Comparison of ENCODE assay signal across 20 cellular contexts in genomic region chr19:11254662-11255061, GRCh38. TPM values are rescaled to one million over a fixed set of nuclear protein-coding genes. Genes with fewer than 3 reads are reported as not detected.
A peak's percentile ranks its signal among the peaks of the same experiment; 100 is the strongest.
DNase-seq lines count a peak whose midpoint lies in the region; ATAC-seq and TF ChIP-seq lines count a peak whose summit lies in the region.
"Had no signal": no experiment of that assay in that cellular context is flagged by ENCODE, and none has a peak within 500 bp of the region (broad histone marks: within the 10 kb centered on the region; RNA-seq: fewer than 3 reads in every experiment).

No MANE protein-coding gene starts in this region.

- intact Hi-C loops in PC-3 (cut with micrococcal nuclease), result no loop called here
- intact Hi-C loops in lower leg skin (cut with DNase I; ENCODE audit: low total_unique reads), result no loop called here
- intact Hi-C loops in left lung (cut with DNase I), result no loop called here

- DNase-seq in AG09309 (ENCODE audit: low read depth), result no peak
- DNase-seq in PC-3, result peak; percentile 37
- DNase-seq in NCI-H128 (lab: John Stamatoyannopoulos, UW; ENCODE audit: unreplicated experiment), result no peak
- no peak for DNase-seq in NCI-H1436 (lab: John Stamatoyannopoulos, UW)
- no peak for DNase-seq in lower leg skin (ENCODE audit: low spot score in 2 of 2)
- no peak for DNase-seq in left lung
- DNase-seq: activated T-cell treated with anti-CD3 and anti-CD28 coated beads, Interleukin-2, amount 50 U/mL, for 24 hours; Calu3; effector CD8-positive, alpha-beta T cell; left ventricle myocardium superior; naive thymus-derived CD4-positive, alpha-beta T cell; NCI-H2107; NCI-H748 treated with DMSO at 0.1 percent for 48 hours had no signal

- H3K9me3 ChIP-seq in PC-3 (ENCODE audit: low read length) (no peaks in the 10 kb centered on the region), liver (ENCODE audit: control insufficient read depth in 4 of 4, low read length in 3 of 4) (no peaks in the 10 kb centered on the region), left lung (no peaks in the 10 kb centered on the region)
- H3K9me3 ChIP-seq: SJSA1 had no signal

- BruUV-seq in PC-3 (replicated peaks; lab: Mats Ljungman, UMichigan), result no TSS peak

- POLR2A ChIA-PET in PC-3 (lab: Charles Lee; ENCODE audit: unreplicated experiment), result no interaction called here

- H3K9ac ChIP-seq in PC-3 (ENCODE audit: low read length), result no peak overlapping the region
- H3K9ac ChIP-seq in liver (ENCODE audit: low read depth in 1 of 2, low read length in 2 of 2), result no peak overlapping the region

- TF ChIP-seq RAD21 in liver (IDR thresholded peaks at IDR 0.05), result peak; percentile 4 to 42

- H3K4me1 ChIP-seq in PC-3 (ENCODE audit: insufficient read depth, low read length), result no peaks in the 10 kb centered on the region
- H3K4me1 ChIP-seq in liver (ENCODE audit: control insufficient read depth in 4 of 4, insufficient read depth in 4 of 4, low read length in 3 of 4), result no peaks in the 10 kb centered on the region
- peaks cover 9 to 30% of the 10 kb centered on the region in 2 donors for H3K4me1 ChIP-seq in left lung
- H3K4me1 ChIP-seq: SJSA1 had no signal

- H3K4me3 ChIP-seq in AG09309 (ENCODE audit: control insufficient read depth, low read depth, low read length) (no peak overlapping the region), PC-3 (ENCODE audit: low read length) (no peak overlapping the region), liver (ENCODE audit: low read depth in 1 of 3, low read length in 3 of 3) (no peak overlapping the region), lower leg skin (ENCODE audit: low read depth, poor library complexity, severe bottlenecking) (no peak overlapping the region), left lung (no peak overlapping the region)
- H3K4me3 ChIP-seq: SJSA1 had no signal

- WGBS in liver, result 94% methylated on average over 5 of the region's 5 CpGs
- 90 to 95% methylated on average over 5 of the region's 5 CpGs for WGBS in lower leg skin, 2 donors

- H3K4me2 ChIP-seq in PC-3 (ENCODE audit: low read length), result no peak overlapping the region

- H3K9me2 ChIP-seq in PC-3 (replicated peaks; ENCODE audit: low read length), result no peaks in the 10 kb centered on the region

- H3K36me3 ChIP-seq in PC-3 (ENCODE audit: low read depth, low read length) (peaks cover 7% of the 10 kb centered on the region; the same call in 1 of the 2 replicates), liver (ENCODE audit: control insufficient read depth in 4 of 4, insufficient read depth in 3 of 4, low read depth in 1 of 4, low read length in 3 of 4) (no peaks in the 10 kb centered on the region), left lung (peaks cover 0 to 28% of the 10 kb centered on the region in 2 donors)

- H3K27ac ChIP-seq in PC-3 (ENCODE audit: low read length), result no peak overlapping the region
- H3K27ac ChIP-seq in liver (ENCODE audit: low read depth in 1 of 2, low read length in 2 of 2), result no peak overlapping the region
- H3K27ac ChIP-seq in left lung, result peak overlapping the region in 1 of 2 donors; percentile 59
- H3K27ac ChIP-seq: SJSA1 had no signal

- H3K79me2 ChIP-seq in PC-3 (ENCODE audit: low read length), result no peaks in the 10 kb centered on the region

- ATAC-seq in PC-3 (peak; percentile 38), left lung (no peak)
- ATAC-seq: activated naive CD4-positive, alpha-beta T cell treated with anti-CD3 and anti-CD28 coated beads, Interleukin-2, amount 50 U/mL, for 72 hours; left ventricle myocardium superior; naive thymus-derived CD4-positive, alpha-beta T cell had no signal

- H2AFZ ChIP-seq in PC-3 (ENCODE audit: low read length), result no peak overlapping the region

- H4K20me1 ChIP-seq in PC-3 (ENCODE audit: low read length), result no peaks in the 10 kb centered on the region

- no peaks in the 10 kb centered on the region for H3F3A ChIP-seq in PC-3 (ENCODE audit: low read length, unreplicated experiment)

- H3K27me3 ChIP-seq in PC-3 (ENCODE audit: low read length) (no peaks in the 10 kb centered on the region), liver (ENCODE audit: control insufficient read depth in 4 of 4, insufficient read depth in 4 of 4, low read length in 3 of 4) (no peaks in the 10 kb centered on the region), left lung (no peaks in the 10 kb centered on the region)
- H3K27me3 ChIP-seq: SJSA1 had no signal

- CTCF ChIA-PET in PC-3 (lab: Charles Lee), result interaction anchor here (0.9 kb wide), 1 partner anchor 127 kb away, joined by 4 read pairs; no protein-coding TSS in a partner anchor

- no peak for TF ChIP-seq POLR2A in lower leg skin (IDR thresholded peaks at IDR 0.05)

- TF ChIP-seq CTCF in AG09309 (IDR thresholded peaks at IDR 0.05; ENCODE audit: control insufficient read depth, insufficient read depth, low read depth, low read length, missing control alignments), result peak; percentile 20
- TF ChIP-seq CTCF in GM12873 (IDR thresholded peaks at IDR 0.05; ENCODE audit: insufficient read depth, low read depth, low read length, missing control alignments), result peak; percentile 42
- peak; percentile 56 for TF ChIP-seq CTCF in PC-3 (conservative IDR thresholded peaks at IDR 0.05; ENCODE audit: low read depth, low read length)
- peak; percentile 15 for TF ChIP-seq CTCF in liver (IDR thresholded peaks at IDR 0.05; ENCODE audit: low read depth, low read length, missing input control)
- TF ChIP-seq CTCF in lower leg skin (IDR thresholded peaks at IDR 0.05), result no peak
- no peak for TF ChIP-seq CTCF in left lung (IDR thresholded peaks at IDR 0.05)

TF ChIP-seq in liver, 16 proteins besides CTCF, POLR2A, EP300 and RAD21 (continues in another document):
- no peak for TF ChIP-seq SP1 (IDR thresholded peaks at IDR 0.05)
- no peak for TF ChIP-seq YY1 (IDR thresholded peaks at IDR 0.05)
- no peak for TF ChIP-seq HNF4A (conservative IDR thresholded peaks at IDR 0.05)
- no peak for TF ChIP-seq JUND (IDR thresholded peaks at IDR 0.05)
- no peak for TF ChIP-seq EGR1 (IDR thresholded peaks at IDR 0.05; ENCODE audit: low read depth in 2 of 2)
- TF ChIP-seq REST (IDR thresholded peaks at IDR 0.05), result no peak
- TF ChIP-seq ATF3 (IDR thresholded peaks at IDR 0.05), result no peak
- TF ChIP-seq TAF1 (conservative IDR thresholded peaks at IDR 0.05), result no peak
- TF ChIP-seq NR2F2 (IDR thresholded peaks at IDR 0.05), result no peak
- TF ChIP-seq FOXA2 (IDR thresholded peaks at IDR 0.05), result no peak
- TF ChIP-seq RXRA (IDR thresholded peaks at IDR 0.05), result no peak
- TF ChIP-seq FOXA1 (IDR thresholded peaks at IDR 0.05), result no peak
- TF ChIP-seq MAX (IDR thresholded peaks at IDR 0.05), result no peak

RNA-seq across cellular contexts. Expression of gene DOCK6, which starts 7.7 kb away (rescaled TPM):
- total RNA-seq in PC-3 (2014; rRNA removed), result 28.0 and 29.4 TPM in 2 replicates
- total RNA-seq in liver, result 10 to 100 TPM in 1 of 2 donors, 1 to 10 TPM in 1; 4.9 to 15.8 TPM
- polyA plus RNA-seq in liver, result 10 to 100 TPM; 13.2 to 14.2 TPM
- total RNA-seq in lower leg skin, result 100 to 1,000 TPM in 1 of 4 donors, 10 to 100 TPM in 3; 63.4 to 102 (median 65.6) TPM
- 10 to 100 TPM; 65.6 to 97.9 TPM for total RNA-seq in left lung
- polyA plus RNA-seq: naive thymus-derived CD4-positive, alpha-beta T cell had no signal

RNA-seq across cellular contexts. Expression of gene ANGPTL8, which starts 15.2 kb away (rescaled TPM):
- total RNA-seq in PC-3 (2014; rRNA removed), result not detected in 2 replicates
- 10 to 100 TPM; 32.4 to 33.9 TPM for total RNA-seq in liver
- 100 to 1,000 TPM; 101 to 107 TPM for polyA plus RNA-seq in liver
- not detected for total RNA-seq in lower leg skin
- not detected for total RNA-seq in left lung
- total RNA-seq: activated naive CD4-positive, alpha-beta T cell treated with anti-CD3 and anti-CD28 coated beads, Interleukin-2, amount 50 U/mL, for 72 hours; Calu3; HT1080; left ventricle myocardium superior; naive thymus-derived CD4-positive, alpha-beta T cell; pulmonary artery endothelial cell; urinary bladder had no signal
- polyA plus RNA-seq: naive thymus-derived CD4-positive, alpha-beta T cell had no signal

RNA-seq across cellular contexts. Expression of gene TSPAN16, which starts 41.3 kb away (rescaled TPM):
- total RNA-seq in PC-3 (2014; rRNA removed), result not detected in 2 replicates
- total RNA-seq in liver, result not detected
- not detected for polyA plus RNA-seq in liver
- total RNA-seq in lower leg skin, result not detected
- not detected for total RNA-seq in left lung
- total RNA-seq: activated naive CD4-positive, alpha-beta T cell treated with anti-CD3 and anti-CD28 coated beads, Interleukin-2, amount 50 U/mL, for 72 hours; Calu3; HT1080; left ventricle myocardium superior; naive thymus-derived CD4-positive, alpha-beta T cell; pulmonary artery endothelial cell; urinary bladder had no signal
- polyA plus RNA-seq: naive thymus-derived CD4-positive, alpha-beta T cell; urinary bladder had no signal

RNA-seq across cellular contexts. Expression of gene KANK2, which starts 57.3 kb away (rescaled TPM):
- 96.6 and 98.4 TPM in 2 replicates for total RNA-seq in PC-3 (2014; rRNA removed)
- 10 to 100 TPM; 51.0 to 67.8 TPM for total RNA-seq in liver
- polyA plus RNA-seq in liver, result 10 to 100 TPM; 15.0 to 30.3 TPM
- total RNA-seq in lower leg skin, result 100 to 1,000 TPM in 1 of 4 donors, 10 to 100 TPM in 3; 28.7 to 117 (median 77.7) TPM
- total RNA-seq in left lung, result 100 to 1,000 TPM; 179 to 194 TPM
- polyA plus RNA-seq: naive thymus-derived CD4-positive, alpha-beta T cell had no signal

Comparison
In these comparisons a context has a peak if more than half of its experiments do, and no peak if none do; other contexts are left out.
1. CTCF ChIP-seq: peak in AG09309 (single experiment), GM12873 (single experiment), PC-3 (single experiment) and liver (single experiment); none in lower leg skin (0 of 3) and left lung (0 of 2).
2. RNA of gene ANGPTL8, which starts 15.2 kb away (total RNA-seq): 32.4 to 33.9 TPM in liver; not detected in left lung, not detected in PC-3 and not detected in lower leg skin; every median in the first group is over 10 times any median in the second.